Comparison of ENCODE assay signal across 8 cellular contexts in genomic region chr1:205592443-205593003, GRCh38. TPM values are rescaled to one million over a fixed set of nuclear protein-coding genes. Genes with fewer than 3 reads are reported as not detected.
DNase-seq lines count a peak whose midpoint lies in the region; ATAC-seq and TF ChIP-seq lines count a peak whose summit lies in the region.

No MANE protein-coding gene starts in this region.

- no peaks in the 10 kb centered on the region for H3K27me3 Mint-ChIP-seq in CD4-positive, alpha-beta memory T cell
- no peaks in the 10 kb centered on the region for H3K27me3 Mint-ChIP-seq in MCF 10A (ENCODE audit: insufficient read depth, unreplicated experiment)

- H3K79me2 ChIP-seq in neural cell (replicated peaks; ENCODE audit: insufficient read depth, low read length) = no peaks in the 10 kb centered on the region

- H3K27ac Mint-ChIP-seq in CD4-positive, alpha-beta memory T cell = peak overlapping the region; percentile 46 to 91 (median 66)
- H3K27ac Mint-ChIP-seq in MCF 10A (ENCODE audit: low read depth, unreplicated experiment) = peak overlapping the region; percentile 39

- peaks cover 4 to 9% of the 10 kb centered on the region in 2 donors for H3K36me3 Mint-ChIP-seq in CD4-positive, alpha-beta memory T cell
- peaks cover 14% of the 10 kb centered on the region for H3K36me3 Mint-ChIP-seq in MCF 10A (ENCODE audit: insufficient read depth, unreplicated experiment)

- peak overlapping the region in 6 of 8 donors; percentile 27 to 79 (median 59) for H3K4me3 Mint-ChIP-seq in CD4-positive, alpha-beta memory T cell
- H3K4me3 Mint-ChIP-seq in MCF 10A (ENCODE audit: unreplicated experiment) = peak overlapping the region; percentile 64

- H3K9ac ChIP-seq in neural cell (ENCODE audit: low read length) = no peak overlapping the region

- no peaks in the 10 kb centered on the region for H4K20me1 ChIP-seq in neural cell (ENCODE audit: insufficient read depth)

- peak overlapping the region; percentile 52 for H3K27ac ChIP-seq in CD4-positive, alpha-beta memory T cell (ENCODE audit: low read depth, low read length)
- H3K27ac ChIP-seq in neural cell (ENCODE audit: low read length) = no peak overlapping the region

- no peaks in the 10 kb centered on the region for H3F3A ChIP-seq in neural cell (ENCODE audit: insufficient read depth, low read length, poor library complexity, severe bottlenecking)

- H3K4me1 ChIP-seq in CD4-positive, alpha-beta memory T cell (ENCODE audit: insufficient read depth, low read length) = peaks cover 21% of the 10 kb centered on the region

- peaks cover 17 to 34% (median 25%) of the 10 kb centered on the region in 4 donors for H3K4me1 Mint-ChIP-seq in CD4-positive, alpha-beta memory T cell
- peaks cover 17% of the 10 kb centered on the region for H3K4me1 Mint-ChIP-seq in MCF 10A (ENCODE audit: insufficient read depth, unreplicated experiment)

- CTCF ChIA-PET in CD4-positive, alpha-beta memory T cell (lab: Charles Lee; ENCODE audit: partially characterized antibody) = interaction anchor here (1.0 to 10.4 kb wide), 22 partner anchors 9 to 385 kb away, joined by 3 to 484 read pairs (median 6); partner anchors contain the start of genes ELK4 and RAB29
- CTCF ChIA-PET in MCF 10A (lab: Yijun Ruan, JAX) = interaction anchor here (0.5 to 26.1 kb wide), 63 partner anchors 9 to 387 kb away, joined by 3 to 918 read pairs (median 8); partner anchors contain the start of genes ELK4, LEMD1 and SLC45A3

- no peaks in the 10 kb centered on the region for H3K27me3 ChIP-seq in CD4-positive, alpha-beta memory T cell (ENCODE audit: insufficient read depth, low read length)
- H3K27me3 ChIP-seq in H7 (ENCODE audit: control insufficient read depth, insufficient read depth, low read length) = peaks cover 1% of the 10 kb centered on the region; the same call in 1 of the 2 replicates
- H3K27me3 ChIP-seq in neural cell (ENCODE audit: insufficient read depth, low read depth, low read length) = no peaks in the 10 kb centered on the region

- no peak overlapping the region for H3K4me2 ChIP-seq in neural cell (ENCODE audit: low read length)

- intact Hi-C loops in CD4-positive, alpha-beta memory T cell (cut with micrococcal nuclease) = loop anchor here (1.0 to 2.0 kb wide), 5 partner anchors 40 to 514 kb away; partner anchors contain the start of gene ELK4
- intact Hi-C loops in MCF 10A (cut with micrococcal nuclease) = loop anchor here (1.0 to 5.0 kb wide), 5 partner anchors 40 to 385 kb away; partner anchors contain the start of gene ELK4

- no peak overlapping the region for H2AFZ ChIP-seq in neural cell (ENCODE audit: low read depth, low read length)

- TSS peak; percentile 74 for BruUV-seq in MCF 10A (replicated peaks; lab: Mats Ljungman, UMichigan)

- no peak for DNase-seq in CD4-positive, alpha-beta memory T cell
- DNase-seq in H7 (peak; percentile 52), MCF 10A (ENCODE audit: unreplicated experiment) (no peak), NCI-H2196 (lab: John Stamatoyannopoulos, UW; ENCODE audit: unreplicated experiment) (no peak)

- H3K9me3 ChIP-seq in CD4-positive, alpha-beta memory T cell (ENCODE audit: control insufficient read depth in 1 of 2, low read length in 2 of 2) = no peaks in the 10 kb centered on the region
- H3K9me3 ChIP-seq in neural cell (ENCODE audit: low read length) = no peaks in the 10 kb centered on the region

- no peak overlapping the region for H3K4me3 ChIP-seq in CD4-positive, alpha-beta memory T cell (ENCODE audit: low read length in 2 of 2)
- H3K4me3 ChIP-seq in H7 (ENCODE audit: insufficient read depth, low read depth, low read length) (no peak overlapping the region), neural cell (ENCODE audit: low read length) (peak overlapping the region; percentile 58)

- ATAC-seq in HG02870 (IDR thresholded peaks at IDR 0.05; ENCODE audit: unreplicated experiment) (no peak), GM21529 (IDR thresholded peaks at IDR 0.05; ENCODE audit: unreplicated experiment) (no peak), HG03432 (IDR thresholded peaks at IDR 0.05; ENCODE audit: unreplicated experiment) (no peak)

- peaks cover 0 to 4% (median 0%) of the 10 kb centered on the region in 8 donors for H3K9me3 Mint-ChIP-seq in CD4-positive, alpha-beta memory T cell
- no peaks in the 10 kb centered on the region for H3K9me3 Mint-ChIP-seq in MCF 10A (ENCODE audit: unreplicated experiment)

- POLR2A ChIA-PET in CD4-positive, alpha-beta memory T cell (lab: Charles Lee; ENCODE audit: partially characterized antibody) = interaction anchor here (1.0 to 6.6 kb wide), 10 partner anchors 9 to 190 kb away, joined by 3 to 189 read pairs (median 4); partner anchors contain the start of gene ELK4
- POLR2A ChIA-PET in MCF 10A (lab: Yijun Ruan, JAX) = interaction anchor here (0.6 to 12.4 kb wide), 27 partner anchors 9 to 878 kb away, joined by 3 to 555 read pairs (median 5); partner anchors contain the start of genes ELK4 and IKBKE

- no peak for TF ChIP-seq RAD21 in neural cell (conservative IDR thresholded peaks at IDR 0.05)

- TF ChIP-seq EP300 in neural cell (conservative IDR thresholded peaks at IDR 0.05; ENCODE audit: poor library complexity, severe bottlenecking) = no peak

- TF ChIP-seq CTCF in MCF 10A (IDR thresholded peaks at IDR 0.05; ENCODE audit: unreplicated experiment) (no peak), neural cell (IDR thresholded peaks at IDR 0.05; ENCODE audit: poor library complexity, severe bottlenecking) (no peak)

- H3K36me3 ChIP-seq in CD4-positive, alpha-beta memory T cell (ENCODE audit: insufficient read depth, low read length) = no peaks in the 10 kb centered on the region
- H3K36me3 ChIP-seq in H7 (replicated peaks; ENCODE audit: control insufficient read depth, insufficient read depth, low read length) = no peaks in the 10 kb centered on the region
- no peaks in the 10 kb centered on the region for H3K36me3 ChIP-seq in neural cell (ENCODE audit: insufficient read depth, low read length)

- H3K9me2 ChIP-seq in neural cell (ENCODE audit: insufficient read depth, low read length) = no peaks in the 10 kb centered on the region

TF ChIP-seq in neural cell, 6 proteins besides CTCF, POLR2A, EP300 and RAD21:
- TF ChIP-seq TAF1 (IDR thresholded peaks at IDR 0.05; ENCODE audit: low read depth) (no peak), SMC3 (conservative IDR thresholded peaks at IDR 0.05; ENCODE audit: poor library complexity) (no peak), MXI1 (conservative IDR thresholded peaks at IDR 0.05; ENCODE audit: poor library complexity, severe bottlenecking) (no peak)

RNA-seq across cellular contexts. Expression of gene ELK4, which starts 39.3 kb away (rescaled TPM):
- 100 to 1,000 TPM; 166 to 194 TPM for total RNA-seq in CD4-positive, alpha-beta memory T cell
- polyA plus RNA-seq in CD4-positive, alpha-beta memory T cell = 1 to 10 TPM; 3.2 to 6.6 TPM
- 13.0 and 20.1 TPM in 2 replicates for total RNA-seq in H7 (2014; rRNA removed; shearing (Covaris generic))
- total RNA-seq in MCF 10A (2022) = 101 and 109 TPM in 2 replicates
- polyA plus RNA-seq in neural cell = 6.0 and 10.0 TPM in 2 replicates
- 10.0 and 13.8 TPM in 2 replicates for polyA minus RNA-seq in neural cell
